ENCODE assay signal across 1 cellular context in the genomic region with DNA sequence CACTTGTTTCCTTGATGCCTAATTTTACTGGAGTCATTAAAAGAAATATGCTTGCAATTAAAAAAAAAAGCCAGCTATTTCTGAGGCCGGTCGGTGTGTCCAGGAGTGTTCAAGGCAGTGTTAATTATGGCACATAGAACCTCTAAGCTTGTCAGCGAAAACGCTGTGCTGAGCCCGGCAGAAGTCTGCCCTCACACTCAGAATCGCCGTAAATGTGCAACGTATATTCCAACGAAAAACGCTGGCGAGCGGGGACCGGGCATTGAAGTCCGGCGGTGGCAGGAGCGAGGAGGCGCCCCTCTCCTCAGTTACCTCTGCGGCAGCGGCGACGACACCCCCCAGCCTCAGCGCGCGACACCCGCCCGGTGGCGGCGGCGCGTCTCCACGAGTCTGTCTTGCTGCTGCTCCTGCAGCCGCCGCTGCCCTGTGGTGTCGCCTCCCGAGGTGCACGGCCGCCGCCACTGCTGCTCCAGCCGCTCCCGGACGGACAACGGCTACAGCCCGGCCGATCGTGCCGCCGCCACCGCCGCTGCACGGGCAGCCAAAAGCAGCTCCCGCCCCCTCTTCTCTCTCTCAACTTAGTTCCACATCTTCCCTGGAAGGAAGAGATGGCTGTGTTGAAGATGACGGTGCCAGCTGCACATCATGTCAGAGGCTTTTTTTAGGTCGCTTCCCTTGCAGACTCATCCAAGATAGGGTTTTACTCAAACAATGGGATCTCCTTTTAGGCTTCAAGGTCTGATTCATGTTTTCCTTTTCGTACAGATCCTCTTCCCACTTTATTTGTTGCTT.
TF ChIP-seq lines count a peak whose summit lies in the region.

No MANE protein-coding gene starts in this region.

TF ChIP-seq in HepG2, 621 proteins besides CTCF, POLR2A, EP300 and RAD21 (continued from another document):
- TF ChIP-seq CBX2 (IDR thresholded peaks at IDR 0.05; ENCODE audit: low read depth, low read length): no peak
- peak; percentile 81; the same call in 1 of the 2 replicates for TF ChIP-seq CBX2 (CRISPR knock-in tag; IDR thresholded peaks at IDR 0.05; ENCODE audit: low read depth)
- TF ChIP-seq, protein P1, sequence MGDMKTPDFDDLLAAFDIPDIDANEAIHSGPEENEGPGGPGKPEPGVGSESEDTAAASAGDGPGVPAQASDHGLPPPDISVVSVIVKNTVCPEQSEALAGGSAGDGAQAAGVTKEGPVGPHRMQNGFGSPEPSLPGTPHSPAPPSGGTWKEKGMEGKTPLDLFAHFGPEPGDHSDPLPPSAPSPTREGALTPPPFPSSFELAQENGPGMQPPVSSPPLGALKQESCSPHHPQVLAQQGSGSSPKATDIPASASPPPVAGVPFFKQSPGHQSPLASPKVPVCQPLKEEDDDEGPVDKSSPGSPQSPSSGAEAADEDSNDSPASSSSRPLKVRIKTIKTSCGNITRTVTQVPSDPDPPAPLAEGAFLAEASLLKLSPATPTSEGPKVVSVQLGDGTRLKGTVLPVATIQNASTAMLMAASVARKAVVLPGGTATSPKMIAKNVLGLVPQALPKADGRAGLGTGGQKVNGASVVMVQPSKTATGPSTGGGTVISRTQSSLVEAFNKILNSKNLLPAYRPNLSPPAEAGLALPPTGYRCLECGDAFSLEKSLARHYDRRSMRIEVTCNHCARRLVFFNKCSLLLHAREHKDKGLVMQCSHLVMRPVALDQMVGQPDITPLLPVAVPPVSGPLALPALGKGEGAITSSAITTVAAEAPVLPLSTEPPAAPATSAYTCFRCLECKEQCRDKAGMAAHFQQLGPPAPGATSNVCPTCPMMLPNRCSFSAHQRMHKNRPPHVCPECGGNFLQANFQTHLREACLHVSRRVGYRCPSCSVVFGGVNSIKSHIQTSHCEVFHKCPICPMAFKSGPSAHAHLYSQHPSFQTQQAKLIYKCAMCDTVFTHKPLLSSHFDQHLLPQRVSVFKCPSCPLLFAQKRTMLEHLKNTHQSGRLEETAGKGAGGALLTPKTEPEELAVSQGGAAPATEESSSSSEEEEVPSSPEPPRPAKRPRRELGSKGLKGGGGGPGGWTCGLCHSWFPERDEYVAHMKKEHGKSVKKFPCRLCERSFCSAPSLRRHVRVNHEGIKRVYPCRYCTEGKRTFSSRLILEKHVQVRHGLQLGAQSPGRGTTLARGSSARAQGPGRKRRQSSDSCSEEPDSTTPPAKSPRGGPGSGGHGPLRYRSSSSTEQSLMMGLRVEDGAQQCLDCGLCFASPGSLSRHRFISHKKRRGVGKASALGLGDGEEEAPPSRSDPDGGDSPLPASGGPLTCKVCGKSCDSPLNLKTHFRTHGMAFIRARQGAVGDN (CRISPR knock-in tag; IDR thresholded peaks at IDR 0.05): peak; percentile 13; the same call in 1 of the 2 replicates
